In the genomic region with DNA sequence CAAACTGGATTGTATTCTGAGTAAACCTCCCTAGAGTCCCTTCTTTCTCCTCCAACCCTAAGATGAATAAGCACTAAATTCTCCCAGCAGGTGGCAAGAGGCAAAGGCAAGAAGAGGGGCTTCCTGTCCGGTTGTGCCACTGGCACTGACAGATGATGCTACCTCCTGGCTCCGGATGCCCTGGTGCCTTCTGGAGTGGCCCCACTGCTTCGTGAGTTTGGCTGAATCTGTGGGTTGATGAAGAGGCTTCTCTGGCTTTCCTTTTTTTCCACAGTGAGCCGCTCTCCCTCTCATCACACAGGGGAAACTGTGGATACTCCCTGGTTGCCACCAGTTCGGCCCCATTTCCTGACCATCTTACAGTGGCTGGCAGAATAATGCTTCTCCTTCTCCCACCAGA, we compare ENCODE assay signal across 32 cellular contexts.
DNase-seq lines count a peak whose midpoint lies in the region; ATAC-seq and TF ChIP-seq lines count a peak whose summit lies in the region.
"Had no signal": no experiment of that assay in that cellular context is flagged by ENCODE, and none has a peak within 500 bp of the region (broad histone marks: within the 10 kb centered on the region; RNA-seq: fewer than 3 reads in every experiment).

No MANE protein-coding gene starts in this region.

- no peaks in the 10 kb centered on the region for H3K4me1 Mint-ChIP-seq in osteocyte (ENCODE audit: unreplicated experiment)
- H3K4me1 Mint-ChIP-seq in activated CD4-positive, alpha-beta memory T cell treated with anti-CD3 and anti-CD28 coated beads, Interleukin-2, amount 10 ng/mL, durations not matched to agents 7 days and 5 days = peaks cover 4% of the 10 kb centered on the region
- H3K4me1 Mint-ChIP-seq: B cell; CD14-positive monocyte; CD4-positive, CD25-positive, alpha-beta regulatory T cell had no signal

- no peak overlapping the region for H3K4me3 Mint-ChIP-seq in osteocyte (ENCODE audit: unreplicated experiment)
- no peak overlapping the region for H3K4me3 Mint-ChIP-seq in activated CD4-positive, alpha-beta memory T cell treated with anti-CD3 and anti-CD28 coated beads, Interleukin-2, amount 10 ng/mL, durations not matched to agents 7 days and 5 days
- H3K4me3 Mint-ChIP-seq: B cell; CD14-positive monocyte; CD4-positive, alpha-beta memory T cell; CD4-positive, alpha-beta T cell; CD4-positive, CD25-positive, alpha-beta regulatory T cell; CD8-positive, alpha-beta memory T cell; CD8-positive, alpha-beta T cell had no signal

- no peak for TF ChIP-seq CTCF in coronary artery (IDR thresholded peaks at IDR 0.05)
- TF ChIP-seq CTCF in esophagus muscularis mucosa (IDR thresholded peaks at IDR 0.05) = no peak
- TF ChIP-seq CTCF in osteocyte (IDR thresholded peaks at IDR 0.05) = no peak

- H3K27ac ChIP-seq in coronary artery (no peak overlapping the region), esophagus muscularis mucosa (replicated peaks in 1 of 4) (no peak overlapping the region)
- H3K27ac ChIP-seq: 22Rv1; A549; BLaER1; BLaER1 treated with 17β-estradiol and CSF1 and Interleukin-3, amounts not matched to agents 10 nM and 100 nM; C4-2B had no signal

- no peaks in the 10 kb centered on the region for H3K9me3 ChIP-seq in esophagus muscularis mucosa
- H3K9me3 ChIP-seq: A549; BE2C; BLaER1; BLaER1 treated with 17β-estradiol and CSF1 and Interleukin-3, amounts not matched to agents 10 nM and 100 nM; Caco-2 had no signal

- CTCF ChIA-PET in activated CD4-positive, alpha-beta memory T cell treated with anti-CD3 and anti-CD28 coated beads, Interleukin-2, amount 10 ng/mL, durations not matched to agents 7 days and 5 days (lab: Charles Lee) = no interaction called here

- no peak overlapping the region for H3K27ac Mint-ChIP-seq in osteocyte (ENCODE audit: unreplicated experiment)
- H3K27ac Mint-ChIP-seq in activated CD4-positive, alpha-beta memory T cell treated with anti-CD3 and anti-CD28 coated beads, Interleukin-2, amount 10 ng/mL, durations not matched to agents 7 days and 5 days = no peak overlapping the region
- H3K27ac Mint-ChIP-seq: B cell; CD14-positive monocyte; CD4-positive, alpha-beta memory T cell; CD4-positive, alpha-beta T cell; CD4-positive, CD25-positive, alpha-beta regulatory T cell; CD8-positive, alpha-beta memory T cell; CD8-positive, alpha-beta T cell had no signal

- no peaks in the 10 kb centered on the region for H3K36me3 Mint-ChIP-seq in osteocyte (ENCODE audit: unreplicated experiment)
- no peaks in the 10 kb centered on the region for H3K36me3 Mint-ChIP-seq in activated CD4-positive, alpha-beta memory T cell treated with anti-CD3 and anti-CD28 coated beads, Interleukin-2, amount 10 ng/mL, durations not matched to agents 7 days and 5 days (ENCODE audit: low read depth)
- H3K36me3 Mint-ChIP-seq: CD14-positive monocyte; CD4-positive, alpha-beta memory T cell; CD4-positive, CD25-positive, alpha-beta regulatory T cell; CD8-positive, alpha-beta memory T cell; CD8-positive, alpha-beta T cell had no signal

- intact Hi-C loops in esophagus muscularis mucosa (cut with DNase I) = no loop called here

- no peak for TF ChIP-seq POLR2A in esophagus muscularis mucosa (IDR thresholded peaks at IDR 0.05; ENCODE audit: low read depth)

- no peak for ATAC-seq in HG02588 (IDR thresholded peaks at IDR 0.05; ENCODE audit: unreplicated experiment)
- ATAC-seq: A549; CD8-positive, alpha-beta T cell had no signal

- H3K4me3 ChIP-seq in coronary artery (no peak overlapping the region), esophagus muscularis mucosa (no peak overlapping the region)
- H3K4me3 ChIP-seq: A549; BLaER1; BLaER1 treated with 17β-estradiol and CSF1 and Interleukin-3, amounts not matched to agents 10 nM and 100 nM had no signal

- H3K27me3 Mint-ChIP-seq in osteocyte (ENCODE audit: unreplicated experiment) = no peaks in the 10 kb centered on the region
- peaks cover 4% of the 10 kb centered on the region for H3K27me3 Mint-ChIP-seq in activated CD4-positive, alpha-beta memory T cell treated with anti-CD3 and anti-CD28 coated beads, Interleukin-2, amount 10 ng/mL, durations not matched to agents 7 days and 5 days

- H3K9me3 Mint-ChIP-seq in osteocyte (ENCODE audit: unreplicated experiment) = peaks cover 3% of the 10 kb centered on the region
- H3K9me3 Mint-ChIP-seq in activated CD4-positive, alpha-beta memory T cell treated with anti-CD3 and anti-CD28 coated beads, Interleukin-2, amount 10 ng/mL, durations not matched to agents 7 days and 5 days = no peaks in the 10 kb centered on the region
- H3K9me3 Mint-ChIP-seq: CD4-positive, alpha-beta memory T cell; CD4-positive, alpha-beta T cell; CD8-positive, alpha-beta memory T cell; CD8-positive, alpha-beta T cell had no signal

- DNase-seq in coronary artery (ENCODE audit: low spot score) = peak; percentile 50
- DNase-seq in esophagus muscularis mucosa (ENCODE audit: extremely low spot score) = peak; percentile 37
- DNase-seq in osteocyte (ENCODE audit: extremely low spot score, unreplicated experiment) = peak; percentile 77
- no peak for DNase-seq in activated CD4-positive, alpha-beta memory T cell treated with anti-CD3 and anti-CD28 coated beads, Interleukin-2, amount 10 ng/mL, durations not matched to agents 7 days and 5 days
- DNase-seq in OCI-M1 (lab: John Stamatoyannopoulos, UW) = no peak
- DNase-seq: 8988T; ACHN; AML-193; BE2C; C1 segment of cervical spinal cord; Caco-2; Calu3; CD4-positive, alpha-beta memory T cell; CD4-positive, alpha-beta T cell; CD4-positive, CD25-positive, alpha-beta regulatory T cell; CD8-positive, alpha-beta memory T cell; CD8-positive, alpha-beta T cell; DMS 273 treated with DMSO at 0.1 percent for 48 hours; DMS153; DMS53; DMS79; DMS79 treated with DMSO at 0.1 percent for 48 hours; DND-41; EL had no signal

- 97% methylated on average over 5 of the region's 5 CpGs for WGBS in esophagus muscularis mucosa

- no peak for TF ChIP-seq EP300 in esophagus muscularis mucosa (IDR thresholded peaks at IDR 0.05)

- H3K4me1 ChIP-seq in esophagus muscularis mucosa = peaks cover 0 to 9% (median 6%) of the 10 kb centered on the region in 4 donors
- H3K4me1 ChIP-seq: A549; BE2C; BLaER1; BLaER1 treated with 17β-estradiol and CSF1 and Interleukin-3, amounts not matched to agents 10 nM and 100 nM; Caco-2 had no signal

- no peaks in the 10 kb centered on the region for H3K36me3 ChIP-seq in esophagus muscularis mucosa
- H3K36me3 ChIP-seq: BE2C; BLaER1; BLaER1 treated with 17β-estradiol and CSF1 and Interleukin-3, amounts not matched to agents 10 nM and 100 nM had no signal

- POLR2A ChIA-PET in activated CD4-positive, alpha-beta memory T cell treated with anti-CD3 and anti-CD28 coated beads, Interleukin-2, amount 10 ng/mL, durations not matched to agents 7 days and 5 days (lab: Charles Lee) = no interaction called here

- H3K27me3 ChIP-seq in esophagus muscularis mucosa = peaks cover 0 to 27% (median 0%) of the 10 kb centered on the region in 4 donors
- H3K27me3 ChIP-seq: BE2C; BLaER1; BLaER1 treated with 17β-estradiol and CSF1 and Interleukin-3, amounts not matched to agents 10 nM and 100 nM had no signal

Comparison
In these comparisons a context has a peak if more than half of its experiments do, and no peak if none do; other contexts are left out.
1. DNase-seq: peak in coronary artery (single experiment), esophagus muscularis mucosa (single experiment) and osteocyte (single experiment); none in activated CD4-positive, alpha-beta memory T cell treated with anti-CD3 and anti-CD28 coated beads, Interleukin-2, amount 10 ng/mL, durations not matched to agents 7 days and 5 days (single experiment) and OCI-M1 (single experiment).